Comparison of ENCODE assay signal across 13 cellular contexts in the genomic region with DNA sequence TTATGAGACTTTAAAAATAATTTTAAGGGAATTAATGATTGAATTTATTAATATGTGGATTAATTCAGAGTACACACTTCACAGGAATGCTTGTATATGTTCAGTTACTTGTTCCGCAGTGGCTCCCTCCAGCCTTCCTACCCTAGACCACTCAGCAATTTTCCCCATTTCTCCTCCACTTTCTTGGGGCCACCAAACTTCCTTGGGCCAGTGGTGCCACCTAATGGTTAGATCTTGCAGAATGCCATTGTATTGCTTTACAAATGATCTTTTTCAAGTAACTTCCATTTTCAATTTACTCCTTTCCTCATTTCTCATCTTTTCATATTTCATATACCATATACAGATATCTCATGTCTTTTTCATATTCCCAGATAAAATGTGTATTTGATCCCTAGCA. TPM values are rescaled to one million over a fixed set of nuclear protein-coding genes. Genes with fewer than 3 reads are reported as not detected.
DNase-seq lines count a peak whose midpoint lies in the region; FAIRE-seq and TF ChIP-seq lines count a peak whose summit lies in the region.
"Had no signal": no experiment of that assay in that cellular context is flagged by ENCODE, and none has a peak within 500 bp of the region (broad histone marks: within the 10 kb centered on the region; RNA-seq: fewer than 3 reads in every experiment).

No MANE protein-coding gene starts in this region.

- 96% methylated on average over 1 of the region's 1 CpG for WGBS in suprapubic skin
- WGBS in small intestine, 3 donors = 95 to 98% (median 96%) methylated on average over 1 of the region's 1 CpG

- no peaks in the 10 kb centered on the region for H3K4me1 Mint-ChIP-seq in activated CD4-positive, alpha-beta memory T cell treated with anti-CD3 and anti-CD28 coated beads for 36 hours (ENCODE audit: low read depth)
- H3K4me1 Mint-ChIP-seq in activated CD4-positive, alpha-beta memory T cell treated with anti-CD3 and anti-CD28 coated beads, Interleukin-2, amount 10 ng/mL, durations not matched to agents 7 days and 5 days = peaks cover 2% of the 10 kb centered on the region
- H3K4me1 Mint-ChIP-seq in progenitor cell of endocrine pancreas (ENCODE audit: low read depth) = peaks cover 10% of the 10 kb centered on the region

- no peak overlapping the region for H3K4me3 Mint-ChIP-seq in activated CD4-positive, alpha-beta memory T cell treated with anti-CD3 and anti-CD28 coated beads for 36 hours
- H3K4me3 Mint-ChIP-seq in activated CD4-positive, alpha-beta memory T cell treated with anti-CD3 and anti-CD28 coated beads, Interleukin-2, amount 10 ng/mL, durations not matched to agents 7 days and 5 days = no peak overlapping the region
- H3K4me3 Mint-ChIP-seq in progenitor cell of endocrine pancreas (ENCODE audit: low read depth) = no peak overlapping the region

- H3K27me3 ChIP-seq in suprapubic skin (peaks cover 13% of the 10 kb centered on the region), small intestine (ENCODE audit: control insufficient read depth in 2 of 2, insufficient read depth in 2 of 2, low read length in 2 of 2) (peaks cover 3 to 17% of the 10 kb centered on the region in 2 donors)

- intact Hi-C loops in activated CD4-positive, alpha-beta memory T cell treated with anti-CD3 and anti-CD28 coated beads for 36 hours (cut with micrococcal nuclease) = no loop called here

- no peaks in the 10 kb centered on the region for H3K36me3 Mint-ChIP-seq in activated CD4-positive, alpha-beta memory T cell treated with anti-CD3 and anti-CD28 coated beads for 36 hours
- no peaks in the 10 kb centered on the region for H3K36me3 Mint-ChIP-seq in activated CD4-positive, alpha-beta memory T cell treated with anti-CD3 and anti-CD28 coated beads, Interleukin-2, amount 10 ng/mL, durations not matched to agents 7 days and 5 days (ENCODE audit: low read depth)
- H3K36me3 Mint-ChIP-seq in progenitor cell of endocrine pancreas (ENCODE audit: insufficient read depth) = no peaks in the 10 kb centered on the region

- H3K27ac Mint-ChIP-seq in activated CD4-positive, alpha-beta memory T cell treated with anti-CD3 and anti-CD28 coated beads for 36 hours = no peak overlapping the region
- no peak overlapping the region for H3K27ac Mint-ChIP-seq in activated CD4-positive, alpha-beta memory T cell treated with anti-CD3 and anti-CD28 coated beads, Interleukin-2, amount 10 ng/mL, durations not matched to agents 7 days and 5 days
- no peak overlapping the region for H3K27ac Mint-ChIP-seq in progenitor cell of endocrine pancreas

- TF ChIP-seq CTCF in cardiac fibroblast (IDR thresholded peaks at IDR 0.05; ENCODE audit: low read depth, low read length) (peak; percentile 17), progenitor cell of endocrine pancreas (IDR thresholded peaks at IDR 0.05; ENCODE audit: unreplicated experiment) (peak; percentile 37), suprapubic skin (IDR thresholded peaks at IDR 0.05) (no peak)

- H3K4me3 ChIP-seq in cardiac fibroblast (replicated peaks in 1 of 2; ENCODE audit: low read depth in 2 of 2, low read length in 2 of 2) = no peak overlapping the region
- H3K4me3 ChIP-seq in suprapubic skin = no peak overlapping the region
- no peak overlapping the region for H3K4me3 ChIP-seq in small intestine (ENCODE audit: low read depth in 1 of 2, low read length in 2 of 2)
- H3K4me3 ChIP-seq: coronary artery had no signal

- H3K9me3 ChIP-seq in suprapubic skin = no peaks in the 10 kb centered on the region
- no peaks in the 10 kb centered on the region for H3K9me3 ChIP-seq in small intestine (ENCODE audit: control insufficient read depth, low read depth)

- POLR2A ChIA-PET in activated CD4-positive, alpha-beta memory T cell treated with anti-CD3 and anti-CD28 coated beads for 36 hours (lab: Charles Lee) = no interaction called here
- POLR2A ChIA-PET in activated CD4-positive, alpha-beta memory T cell treated with anti-CD3 and anti-CD28 coated beads, Interleukin-2, amount 10 ng/mL, durations not matched to agents 7 days and 5 days (lab: Charles Lee) = no interaction called here

- DNase-seq in activated CD4-positive, alpha-beta memory T cell treated with anti-CD3 and anti-CD28 coated beads for 36 hours = peak; percentile 18
- no peak for DNase-seq in activated CD4-positive, alpha-beta memory T cell treated with anti-CD3 and anti-CD28 coated beads, Interleukin-2, amount 10 ng/mL, durations not matched to agents 7 days and 5 days
- peak; percentile 25 for DNase-seq in NAMALWA (ENCODE audit: low spot score)
- peak in 1 of 2 donors; percentile 27 for DNase-seq in cardiac fibroblast (ENCODE audit: low read depth in 2 of 2)
- no peak for DNase-seq in progenitor cell of endocrine pancreas (ENCODE audit: low spot score, unreplicated experiment)
- DNase-seq in suprapubic skin (ENCODE audit: low spot score in 2 of 2) = no peak
- DNase-seq in small intestine = no peak
- no peak for DNase-seq in H54 (ENCODE audit: insufficient read length, low spot score)
- DNase-seq: hypothalamus, IMR-90, NCI-H748 treated with DMSO at 0.1 percent for 48 hours had no signal

- no peaks in the 10 kb centered on the region for H3K9me3 Mint-ChIP-seq in activated CD4-positive, alpha-beta memory T cell treated with anti-CD3 and anti-CD28 coated beads for 36 hours
- H3K9me3 Mint-ChIP-seq in activated CD4-positive, alpha-beta memory T cell treated with anti-CD3 and anti-CD28 coated beads, Interleukin-2, amount 10 ng/mL, durations not matched to agents 7 days and 5 days = no peaks in the 10 kb centered on the region
- no peaks in the 10 kb centered on the region for H3K9me3 Mint-ChIP-seq in progenitor cell of endocrine pancreas (ENCODE audit: low read depth)

- CTCF ChIA-PET in activated CD4-positive, alpha-beta memory T cell treated with anti-CD3 and anti-CD28 coated beads for 36 hours (lab: Charles Lee) = interaction anchor here (1.5 kb wide), 1 partner anchor 13 kb away, joined by 7 read pairs; no protein-coding TSS in a partner anchor
- CTCF ChIA-PET in activated CD4-positive, alpha-beta memory T cell treated with anti-CD3 and anti-CD28 coated beads, Interleukin-2, amount 10 ng/mL, durations not matched to agents 7 days and 5 days (lab: Charles Lee) = interaction anchor here (0.9 kb wide), 1 partner anchor 120 kb away, joined by 3 read pairs; no protein-coding TSS in a partner anchor

- TF ChIP-seq POLR2A in suprapubic skin (IDR thresholded peaks at IDR 0.05) = no peak
- TF ChIP-seq POLR2A in H54 (IDR thresholded peaks at IDR 0.05; ENCODE audit: low read depth, low read length) = no peak

- H3K27me3 Mint-ChIP-seq in activated CD4-positive, alpha-beta memory T cell treated with anti-CD3 and anti-CD28 coated beads for 36 hours = peaks cover 32% of the 10 kb centered on the region
- peaks cover 42% of the 10 kb centered on the region for H3K27me3 Mint-ChIP-seq in activated CD4-positive, alpha-beta memory T cell treated with anti-CD3 and anti-CD28 coated beads, Interleukin-2, amount 10 ng/mL, durations not matched to agents 7 days and 5 days
- peaks cover 38% of the 10 kb centered on the region for H3K27me3 Mint-ChIP-seq in progenitor cell of endocrine pancreas

- FAIRE-seq in small intestine (lab: Jason Lieb, UNC) (no peak), H54 (lab: Jason Lieb, UNC) (no peak)
- FAIRE-seq: TTC549 had no signal

- TF ChIP-seq EP300 in suprapubic skin (IDR thresholded peaks at IDR 0.05) = no peak

- H3K36me3 ChIP-seq in suprapubic skin (no peaks in the 10 kb centered on the region), small intestine (ENCODE audit: control insufficient read depth in 2 of 2, insufficient read depth in 2 of 2, low read length in 2 of 2) (no peaks in the 10 kb centered on the region)

- H3K27ac ChIP-seq in suprapubic skin = no peak overlapping the region
- H3K27ac ChIP-seq in small intestine (ENCODE audit: low read depth in 1 of 2, low read length in 1 of 2) = no peak overlapping the region
- H3K27ac ChIP-seq: coronary artery had no signal

- peaks cover 13% of the 10 kb centered on the region for H3K4me1 ChIP-seq in suprapubic skin
- H3K4me1 ChIP-seq in small intestine (ENCODE audit: control insufficient read depth in 2 of 2, insufficient read depth in 1 of 2, low read depth in 1 of 2, low read length in 1 of 2) = no peaks in the 10 kb centered on the region

RNA-seq across cellular contexts. Expression of a gene that starts 3.6 kb away (rescaled TPM):
- total RNA-seq in activated CD4-positive, alpha-beta memory T cell treated with anti-CD3 and anti-CD28 coated beads for 36 hours = not detected
- total RNA-seq in activated CD4-positive, alpha-beta memory T cell treated with anti-CD3 and anti-CD28 coated beads, Interleukin-2, amount 10 ng/mL, durations not matched to agents 7 days and 5 days = not detected
- total RNA-seq in progenitor cell of endocrine pancreas (1.7 and 1.9 TPM in 2 replicates), suprapubic skin (not detected)
- polyA plus RNA-seq in small intestine = under 1 TPM in 1 of 3 donors, not detected in 2; 0.72 TPM
- total RNA-seq: IMR-90 had no signal
- polyA plus RNA-seq: IMR-90 had no signal

RNA-seq across cellular contexts. Expression of a gene that starts 25.5 kb away (rescaled TPM):
- not detected for total RNA-seq in activated CD4-positive, alpha-beta memory T cell treated with anti-CD3 and anti-CD28 coated beads for 36 hours
- total RNA-seq in activated CD4-positive, alpha-beta memory T cell treated with anti-CD3 and anti-CD28 coated beads, Interleukin-2, amount 10 ng/mL, durations not matched to agents 7 days and 5 days = not detected
- total RNA-seq in progenitor cell of endocrine pancreas (1.3 and 3.2 TPM in 2 replicates), suprapubic skin (1 to 10 TPM; 4.4 to 9.3 (median 6.5) TPM)
- polyA plus RNA-seq in small intestine = 10 to 100 TPM in 1 of 3 donors, not detected in 2; 11.6 TPM
- total RNA-seq: IMR-90 had no signal
- polyA plus RNA-seq: IMR-90 had no signal

Comparison
In these comparisons a context has a peak if more than half of its experiments do, and no peak if none do; other contexts are left out.
1. DNase-seq: peak in activated CD4-positive, alpha-beta memory T cell treated with anti-CD3 and anti-CD28 coated beads for 36 hours (single experiment) and NAMALWA (single experiment); none in activated CD4-positive, alpha-beta memory T cell treated with anti-CD3 and anti-CD28 coated beads, Interleukin-2, amount 10 ng/mL, durations not matched to agents 7 days and 5 days (single experiment), progenitor cell of endocrine pancreas (single experiment), suprapubic skin (0 of 2), small intestine (single experiment) and H54 (single experiment).
2. CTCF ChIP-seq: peak in cardiac fibroblast (single experiment) and progenitor cell of endocrine pancreas (single experiment); none in suprapubic skin (0 of 2).